In the genomic region with DNA sequence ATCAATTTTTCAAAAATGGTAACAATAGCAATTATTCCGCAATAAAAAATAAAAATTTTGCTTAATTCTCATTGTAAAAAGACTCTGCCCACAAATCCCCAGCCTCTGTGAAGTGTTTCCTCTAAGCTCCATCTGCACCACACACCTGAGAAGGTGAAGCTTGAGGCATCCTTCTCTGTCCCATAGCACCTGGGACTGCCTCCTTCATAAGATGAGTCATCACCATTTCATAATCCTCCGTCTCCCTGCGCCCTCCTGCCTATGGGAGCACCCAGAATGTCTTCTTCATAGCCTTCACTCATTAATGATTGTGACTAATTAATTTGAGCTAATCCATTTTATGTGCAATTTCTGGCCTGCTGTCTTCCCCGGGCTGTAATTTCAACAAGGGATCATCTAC, we compare ENCODE assay signal across 1 cellular context.
TF ChIP-seq lines count a peak whose summit lies in the region.

No MANE protein-coding gene starts in this region.

TF ChIP-seq in HCT116, 20 proteins besides CTCF, POLR2A, EP300 and RAD21 (continued from another document):
- TF ChIP-seq, protein P1, sequence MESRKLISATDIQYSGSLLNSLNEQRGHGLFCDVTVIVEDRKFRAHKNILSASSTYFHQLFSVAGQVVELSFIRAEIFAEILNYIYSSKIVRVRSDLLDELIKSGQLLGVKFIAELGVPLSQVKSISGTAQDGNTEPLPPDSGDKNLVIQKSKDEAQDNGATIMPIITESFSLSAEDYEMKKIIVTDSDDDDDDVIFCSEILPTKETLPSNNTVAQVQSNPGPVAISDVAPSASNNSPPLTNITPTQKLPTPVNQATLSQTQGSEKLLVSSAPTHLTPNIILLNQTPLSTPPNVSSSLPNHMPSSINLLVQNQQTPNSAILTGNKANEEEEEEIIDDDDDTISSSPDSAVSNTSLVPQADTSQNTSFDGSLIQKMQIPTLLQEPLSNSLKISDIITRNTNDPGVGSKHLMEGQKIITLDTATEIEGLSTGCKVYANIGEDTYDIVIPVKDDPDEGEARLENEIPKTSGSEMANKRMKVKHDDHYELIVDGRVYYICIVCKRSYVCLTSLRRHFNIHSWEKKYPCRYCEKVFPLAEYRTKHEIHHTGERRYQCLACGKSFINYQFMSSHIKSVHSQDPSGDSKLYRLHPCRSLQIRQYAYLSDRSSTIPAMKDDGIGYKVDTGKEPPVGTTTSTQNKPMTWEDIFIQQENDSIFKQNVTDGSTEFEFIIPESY (IDR thresholded peaks at IDR 0.05; ENCODE audit: extremely low read depth, insufficient replicate concordance, low read length), result no peak
- TF ChIP-seq, protein P2, sequence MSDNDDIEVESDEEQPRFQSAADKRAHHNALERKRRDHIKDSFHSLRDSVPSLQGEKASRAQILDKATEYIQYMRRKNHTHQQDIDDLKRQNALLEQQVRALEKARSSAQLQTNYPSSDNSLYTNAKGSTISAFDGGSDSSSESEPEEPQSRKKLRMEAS (IDR thresholded peaks at IDR 0.05), result no peak
TF ChIP-seq in HCT116: peak in this region for 1.
